ENCODE assay signal across 31 cellular contexts in genomic region chr4:169993531-169993930, GRCh38. TPM values are rescaled to one million over a fixed set of nuclear protein-coding genes. Genes with fewer than 3 reads are reported as not detected.
A peak's percentile ranks its signal among the peaks of the same experiment; 100 is the strongest.
DNase-seq lines count a peak whose midpoint lies in the region; ATAC-seq and TF ChIP-seq lines count a peak whose summit lies in the region.
"Had no signal": no experiment of that assay in that cellular context is flagged by ENCODE, and none has a peak within 500 bp of the region (broad histone marks: within the 10 kb centered on the region; RNA-seq: fewer than 3 reads in every experiment).

No MANE protein-coding gene starts in this region.

- no peaks in the 10 kb centered on the region for H3K4me1 Mint-ChIP-seq in osteocyte (ENCODE audit: unreplicated experiment)
- H3K4me1 Mint-ChIP-seq: activated CD8-positive, alpha-beta memory T cell treated with anti-CD3 and anti-CD28 coated beads, Interleukin-2, amount 10 ng/mL, durations not matched to agents 7 days and 5 days had no signal

- no peaks in the 10 kb centered on the region for H4K20me1 ChIP-seq in osteoblast (ENCODE audit: insufficient read depth, low read length)

- no peaks in the 10 kb centered on the region for H3K36me3 ChIP-seq in osteoblast (ENCODE audit: insufficient read depth, low read length)
- H3K36me3 ChIP-seq: thyroid gland, vagina had no signal

- DNase-seq in C1 segment of cervical spinal cord (lab: John Stamatoyannopoulos, UW) (peak in 13 of 14 donors; percentile 10 to 78 (median 67)), anterior cingulate cortex (lab: John Stamatoyannopoulos, UW) (peak in 54 of 58 donors; percentile 12 to 93 (median 61)), hypothalamus (lab: John Stamatoyannopoulos, UW) (peak in 46 of 51 donors; percentile 9 to 85 (median 58)), osteoblast (ENCODE audit: insufficient read length, low spot score, missing footprints) (no peak), DMS53 (lab: John Stamatoyannopoulos, UW) (no peak), NCI-H2196 treated with DMSO at 0.1 percent for 48 hours (lab: John Stamatoyannopoulos, UW; ENCODE audit: unreplicated experiment) (no peak), osteocyte (ENCODE audit: extremely low spot score, unreplicated experiment) (no peak)
- DNase-seq: activated CD8-positive, alpha-beta memory T cell treated with anti-CD3 and anti-CD28 coated beads, Interleukin-2, amount 10 ng/mL, durations not matched to agents 7 days and 5 days; activated gamma-delta T cell; activated T-cell treated with anti-CD3 and anti-CD28 coated beads, Interleukin-2, amount 50 U/mL, for 4 hours; Calu3; DND-41; gastrocnemius medialis; GM23248; islet precursor cell; left ventricle myocardium superior; naive B cell; NCI-H1092; NCI-H1694; NCI-H446 treated with DMSO at 0.1 percent for 48 hours; NCI-H774; retina; stimulated activated naive CD8-positive, alpha-beta T cell treated with anti-CD3 and anti-CD28 coated beads, Interleukin-15, Interleukin-2, amounts not matched to agents 100 U/mL and 50 U/mL, for 24 hours; SW 1271; T1000; thyroid gland; WERI-Rb-1 had no signal

- TF ChIP-seq CTCF in osteoblast (IDR thresholded peaks at IDR 0.05; ENCODE audit: extremely low read depth, low read depth, low read length) (no peak), osteocyte (IDR thresholded peaks at IDR 0.05) (no peak)

- H3K27me3 ChIP-seq in osteoblast (ENCODE audit: insufficient read depth, low read length) = no peaks in the 10 kb centered on the region
- H3K27me3 ChIP-seq: gastrocnemius medialis, thyroid gland, vagina had no signal

- peak overlapping the region; percentile 29 for H2AFZ ChIP-seq in osteoblast (ENCODE audit: low read length)
- H2AFZ ChIP-seq: GM23248 had no signal

- no peak overlapping the region for H3K27ac ChIP-seq in osteoblast (ENCODE audit: low read depth, low read length)
- H3K27ac ChIP-seq: gastrocnemius medialis, GM23248, thyroid gland, vagina, WERI-Rb-1 had no signal

- H3K27ac Mint-ChIP-seq in osteocyte (ENCODE audit: unreplicated experiment) = no peak overlapping the region
- H3K27ac Mint-ChIP-seq: activated CD8-positive, alpha-beta memory T cell treated with anti-CD3 and anti-CD28 coated beads, Interleukin-2, amount 10 ng/mL, durations not matched to agents 7 days and 5 days; naive B cell had no signal

- H3K79me2 ChIP-seq in osteoblast (ENCODE audit: insufficient read depth, low read length) = no peaks in the 10 kb centered on the region

- no peaks in the 10 kb centered on the region for H3K36me3 Mint-ChIP-seq in osteocyte (ENCODE audit: unreplicated experiment)
- H3K36me3 Mint-ChIP-seq: activated CD8-positive, alpha-beta memory T cell treated with anti-CD3 and anti-CD28 coated beads, Interleukin-2, amount 10 ng/mL, durations not matched to agents 7 days and 5 days; naive B cell had no signal

- H3K4me1 ChIP-seq in osteoblast (ENCODE audit: insufficient read depth, low read length) = peaks cover 3% of the 10 kb centered on the region
- H3K4me1 ChIP-seq: gastrocnemius medialis, vagina had no signal

- no peaks in the 10 kb centered on the region for H3K9me3 ChIP-seq in osteoblast (ENCODE audit: low read depth, low read length)
- H3K9me3 ChIP-seq: gastrocnemius medialis, thyroid gland, vagina had no signal

- H3K4me3 Mint-ChIP-seq in osteocyte (ENCODE audit: unreplicated experiment) = no peak overlapping the region
- H3K4me3 Mint-ChIP-seq: activated CD8-positive, alpha-beta memory T cell treated with anti-CD3 and anti-CD28 coated beads, Interleukin-2, amount 10 ng/mL, durations not matched to agents 7 days and 5 days; activated T-cell treated with anti-CD3 and anti-CD28 coated beads, Interleukin-2, amount 50 U/mL, for 4 hours; naive B cell had no signal

- H3K4me2 ChIP-seq in osteoblast (ENCODE audit: insufficient read depth, low read length) = no peak overlapping the region

- H3K9me3 Mint-ChIP-seq in osteocyte (ENCODE audit: unreplicated experiment) = no peaks in the 10 kb centered on the region
- H3K9me3 Mint-ChIP-seq: activated T-cell treated with anti-CD3 and anti-CD28 coated beads, Interleukin-2, amount 50 U/mL, for 4 hours; naive B cell had no signal

- H3K4me3 ChIP-seq in osteoblast (ENCODE audit: insufficient read depth, low read length) = no peak overlapping the region
- H3K4me3 ChIP-seq: gastrocnemius medialis, GM23248, skin epidermis, thyroid gland, vagina had no signal

- no peaks in the 10 kb centered on the region for H3K27me3 Mint-ChIP-seq in osteocyte (ENCODE audit: unreplicated experiment)
- H3K27me3 Mint-ChIP-seq: activated CD8-positive, alpha-beta memory T cell treated with anti-CD3 and anti-CD28 coated beads, Interleukin-2, amount 10 ng/mL, durations not matched to agents 7 days and 5 days; brain had no signal

- ATAC-seq in HG03196 (IDR thresholded peaks at IDR 0.05; ENCODE audit: unreplicated experiment) = no peak
- ATAC-seq: activated CD8-positive, alpha-beta memory T cell treated with anti-CD3 and anti-CD28 coated beads, Interleukin-2, amount 10 ng/mL, durations not matched to agents 7 days and 5 days; activated T-cell treated with anti-CD3 and anti-CD28 coated beads, Interleukin-2, amount 50 U/mL, for 4 hours; gastrocnemius medialis; left ventricle myocardium superior; stimulated activated naive CD8-positive, alpha-beta T cell treated with anti-CD3 and anti-CD28 coated beads, Interleukin-15, Interleukin-2, amounts not matched to agents 100 U/mL and 50 U/mL, for 24 hours had no signal

RNA-seq across cellular contexts. Expression of gene MFAP3L, which starts 32.7 kb away (rescaled TPM):
- 7.6 and 8.0 TPM in 2 replicates for total RNA-seq in osteoblast
- total RNA-seq in osteocyte = 2.1 and 2.5 TPM in 2 replicates

Comparison
In these comparisons a context has a peak if more than half of its experiments do, and no peak if none do; other contexts are left out.
1. DNase-seq: peak in C1 segment of cervical spinal cord (13 of 14), anterior cingulate cortex (54 of 58) and hypothalamus (46 of 51); none in osteoblast (single experiment), DMS53 (single experiment), NCI-H2196 treated with DMSO at 0.1 percent for 48 hours (single experiment) and osteocyte (single experiment).